In the genomic region with DNA sequence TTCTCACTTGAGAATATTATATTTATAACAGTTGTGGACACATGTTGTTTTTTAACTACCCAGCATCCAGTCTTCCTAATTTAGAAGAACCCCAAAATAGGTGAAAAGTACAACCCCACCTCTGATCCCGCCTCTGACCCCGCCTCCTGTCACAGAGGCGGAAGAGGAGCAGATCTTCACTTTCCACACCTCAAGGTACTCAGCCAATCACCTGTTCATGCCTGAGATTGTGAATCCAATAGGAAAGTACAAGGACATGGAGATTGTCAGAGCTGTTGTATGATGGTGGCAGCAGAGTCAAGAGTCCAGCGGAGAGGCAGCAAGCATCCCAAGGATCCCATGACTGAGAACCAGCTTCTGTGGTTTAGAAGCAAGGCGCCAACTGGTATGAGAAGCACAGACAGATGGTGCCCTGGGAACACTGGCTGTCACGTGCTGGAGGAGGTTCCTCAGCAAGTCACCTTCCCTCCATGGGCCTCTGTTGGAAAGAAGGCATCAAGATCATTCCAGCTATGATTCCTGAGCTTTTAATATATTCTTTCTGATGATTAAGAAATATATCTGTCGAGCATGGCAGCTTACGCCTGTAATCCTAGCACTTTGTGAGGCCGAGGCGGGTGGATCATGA, we compare ENCODE assay signal across 1 cellular context.
TF ChIP-seq lines count a peak whose summit lies in the region.

No MANE protein-coding gene starts in this region.

TF ChIP-seq in K562, 482 proteins besides CTCF, POLR2A, EP300 and RAD21 (continued from another document):
- TF ChIP-seq, protein P1, sequence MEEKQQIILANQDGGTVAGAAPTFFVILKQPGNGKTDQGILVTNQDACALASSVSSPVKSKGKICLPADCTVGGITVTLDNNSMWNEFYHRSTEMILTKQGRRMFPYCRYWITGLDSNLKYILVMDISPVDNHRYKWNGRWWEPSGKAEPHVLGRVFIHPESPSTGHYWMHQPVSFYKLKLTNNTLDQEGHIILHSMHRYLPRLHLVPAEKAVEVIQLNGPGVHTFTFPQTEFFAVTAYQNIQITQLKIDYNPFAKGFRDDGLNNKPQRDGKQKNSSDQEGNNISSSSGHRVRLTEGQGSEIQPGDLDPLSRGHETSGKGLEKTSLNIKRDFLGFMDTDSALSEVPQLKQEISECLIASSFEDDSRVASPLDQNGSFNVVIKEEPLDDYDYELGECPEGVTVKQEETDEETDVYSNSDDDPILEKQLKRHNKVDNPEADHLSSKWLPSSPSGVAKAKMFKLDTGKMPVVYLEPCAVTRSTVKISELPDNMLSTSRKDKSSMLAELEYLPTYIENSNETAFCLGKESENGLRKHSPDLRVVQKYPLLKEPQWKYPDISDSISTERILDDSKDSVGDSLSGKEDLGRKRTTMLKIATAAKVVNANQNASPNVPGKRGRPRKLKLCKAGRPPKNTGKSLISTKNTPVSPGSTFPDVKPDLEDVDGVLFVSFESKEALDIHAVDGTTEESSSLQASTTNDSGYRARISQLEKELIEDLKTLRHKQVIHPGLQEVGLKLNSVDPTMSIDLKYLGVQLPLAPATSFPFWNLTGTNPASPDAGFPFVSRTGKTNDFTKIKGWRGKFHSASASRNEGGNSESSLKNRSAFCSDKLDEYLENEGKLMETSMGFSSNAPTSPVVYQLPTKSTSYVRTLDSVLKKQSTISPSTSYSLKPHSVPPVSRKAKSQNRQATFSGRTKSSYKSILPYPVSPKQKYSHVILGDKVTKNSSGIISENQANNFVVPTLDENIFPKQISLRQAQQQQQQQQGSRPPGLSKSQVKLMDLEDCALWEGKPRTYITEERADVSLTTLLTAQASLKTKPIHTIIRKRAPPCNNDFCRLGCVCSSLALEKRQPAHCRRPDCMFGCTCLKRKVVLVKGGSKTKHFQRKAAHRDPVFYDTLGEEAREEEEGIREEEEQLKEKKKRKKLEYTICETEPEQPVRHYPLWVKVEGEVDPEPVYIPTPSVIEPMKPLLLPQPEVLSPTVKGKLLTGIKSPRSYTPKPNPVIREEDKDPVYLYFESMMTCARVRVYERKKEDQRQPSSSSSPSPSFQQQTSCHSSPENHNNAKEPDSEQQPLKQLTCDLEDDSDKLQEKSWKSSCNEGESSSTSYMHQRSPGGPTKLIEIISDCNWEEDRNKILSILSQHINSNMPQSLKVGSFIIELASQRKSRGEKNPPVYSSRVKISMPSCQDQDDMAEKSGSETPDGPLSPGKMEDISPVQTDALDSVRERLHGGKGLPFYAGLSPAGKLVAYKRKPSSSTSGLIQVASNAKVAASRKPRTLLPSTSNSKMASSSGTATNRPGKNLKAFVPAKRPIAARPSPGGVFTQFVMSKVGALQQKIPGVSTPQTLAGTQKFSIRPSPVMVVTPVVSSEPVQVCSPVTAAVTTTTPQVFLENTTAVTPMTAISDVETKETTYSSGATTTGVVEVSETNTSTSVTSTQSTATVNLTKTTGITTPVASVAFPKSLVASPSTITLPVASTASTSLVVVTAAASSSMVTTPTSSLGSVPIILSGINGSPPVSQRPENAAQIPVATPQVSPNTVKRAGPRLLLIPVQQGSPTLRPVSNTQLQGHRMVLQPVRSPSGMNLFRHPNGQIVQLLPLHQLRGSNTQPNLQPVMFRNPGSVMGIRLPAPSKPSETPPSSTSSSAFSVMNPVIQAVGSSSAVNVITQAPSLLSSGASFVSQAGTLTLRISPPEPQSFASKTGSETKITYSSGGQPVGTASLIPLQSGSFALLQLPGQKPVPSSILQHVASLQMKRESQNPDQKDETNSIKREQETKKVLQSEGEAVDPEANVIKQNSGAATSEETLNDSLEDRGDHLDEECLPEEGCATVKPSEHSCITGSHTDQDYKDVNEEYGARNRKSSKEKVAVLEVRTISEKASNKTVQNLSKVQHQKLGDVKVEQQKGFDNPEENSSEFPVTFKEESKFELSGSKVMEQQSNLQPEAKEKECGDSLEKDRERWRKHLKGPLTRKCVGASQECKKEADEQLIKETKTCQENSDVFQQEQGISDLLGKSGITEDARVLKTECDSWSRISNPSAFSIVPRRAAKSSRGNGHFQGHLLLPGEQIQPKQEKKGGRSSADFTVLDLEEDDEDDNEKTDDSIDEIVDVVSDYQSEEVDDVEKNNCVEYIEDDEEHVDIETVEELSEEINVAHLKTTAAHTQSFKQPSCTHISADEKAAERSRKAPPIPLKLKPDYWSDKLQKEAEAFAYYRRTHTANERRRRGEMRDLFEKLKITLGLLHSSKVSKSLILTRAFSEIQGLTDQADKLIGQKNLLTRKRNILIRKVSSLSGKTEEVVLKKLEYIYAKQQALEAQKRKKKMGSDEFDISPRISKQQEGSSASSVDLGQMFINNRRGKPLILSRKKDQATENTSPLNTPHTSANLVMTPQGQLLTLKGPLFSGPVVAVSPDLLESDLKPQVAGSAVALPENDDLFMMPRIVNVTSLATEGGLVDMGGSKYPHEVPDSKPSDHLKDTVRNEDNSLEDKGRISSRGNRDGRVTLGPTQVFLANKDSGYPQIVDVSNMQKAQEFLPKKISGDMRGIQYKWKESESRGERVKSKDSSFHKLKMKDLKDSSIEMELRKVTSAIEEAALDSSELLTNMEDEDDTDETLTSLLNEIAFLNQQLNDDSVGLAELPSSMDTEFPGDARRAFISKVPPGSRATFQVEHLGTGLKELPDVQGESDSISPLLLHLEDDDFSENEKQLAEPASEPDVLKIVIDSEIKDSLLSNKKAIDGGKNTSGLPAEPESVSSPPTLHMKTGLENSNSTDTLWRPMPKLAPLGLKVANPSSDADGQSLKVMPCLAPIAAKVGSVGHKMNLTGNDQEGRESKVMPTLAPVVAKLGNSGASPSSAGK (IDR thresholded peaks at IDR 0.05) = peak; percentile 51; the same call in 1 of the 2 replicates
- TF ChIP-seq CHD1 (IDR thresholded peaks at IDR 0.05; ENCODE audit: low read length) (no peak), GABPB1 (CRISPR knock-in tag; IDR thresholded peaks at IDR 0.05) (no peak), ZSCAN29 (IDR thresholded peaks at IDR 0.05) (no peak), TCF3 (CRISPR knock-in tag; IDR thresholded peaks at IDR 0.05) (no peak), KHSRP (IDR thresholded peaks at IDR 0.05) (no peak), ZNF347 (CRISPR knock-in tag; IDR thresholded peaks at IDR 0.05; ENCODE audit: low read depth) (no peak), PRMT5 (CRISPR knock-in tag; IDR thresholded peaks at IDR 0.05) (no peak), NR3C1 (CRISPR knock-in tag; IDR thresholded peaks at IDR 0.05) (no peak), KDM2B (CRISPR knock-in tag; IDR thresholded peaks at IDR 0.05) (no peak), GABPA (tag; conservative IDR thresholded peaks at IDR 0.05; ENCODE audit: low read depth) (no peak), MYC (IDR thresholded peaks at IDR 0.05; ENCODE audit: low read depth, low read length) (no peak), MYC (CRISPR knock-in tag; IDR thresholded peaks at IDR 0.05; ENCODE audit: borderline replicate concordance, low read depth) (no peak), SMARCE1 (IDR thresholded peaks at IDR 0.05) (no peak), DDX20 (tag; IDR thresholded peaks at IDR 0.05; ENCODE audit: low read depth) (no peak), ZNF384 (IDR thresholded peaks at IDR 0.05; ENCODE audit: low read depth, low read length) (no peak), STAT6 (CRISPR knock-in tag; IDR thresholded peaks at IDR 0.05) (no peak), ZFP36 (IDR thresholded peaks at IDR 0.05; ENCODE audit: low read depth, low read length, partially characterized antibody) (no peak), NFIC (IDR thresholded peaks at IDR 0.05) (no peak), GTF3C2 (IDR thresholded peaks at IDR 0.05; ENCODE audit: borderline replicate concordance, extremely low read depth, insufficient read length) (no peak), CCNT2 (IDR thresholded peaks at IDR 0.05; ENCODE audit: borderline replicate concordance, extremely low read depth, insufficient read length, low read depth, low read length) (no peak), PPARD (CRISPR knock-in tag; IDR thresholded peaks at IDR 0.05) (no peak), STAT5A (IDR thresholded peaks at IDR 0.05; ENCODE audit: borderline replicate concordance, low read length) (no peak)
- TF ChIP-seq, protein P2, sequence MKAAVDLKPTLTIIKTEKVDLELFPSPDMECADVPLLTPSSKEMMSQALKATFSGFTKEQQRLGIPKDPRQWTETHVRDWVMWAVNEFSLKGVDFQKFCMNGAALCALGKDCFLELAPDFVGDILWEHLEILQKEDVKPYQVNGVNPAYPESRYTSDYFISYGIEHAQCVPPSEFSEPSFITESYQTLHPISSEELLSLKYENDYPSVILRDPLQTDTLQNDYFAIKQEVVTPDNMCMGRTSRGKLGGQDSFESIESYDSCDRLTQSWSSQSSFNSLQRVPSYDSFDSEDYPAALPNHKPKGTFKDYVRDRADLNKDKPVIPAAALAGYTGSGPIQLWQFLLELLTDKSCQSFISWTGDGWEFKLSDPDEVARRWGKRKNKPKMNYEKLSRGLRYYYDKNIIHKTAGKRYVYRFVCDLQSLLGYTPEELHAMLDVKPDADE (conservative IDR thresholded peaks at IDR 0.05; ENCODE audit: control insufficient read depth, low read depth, low read length) = no peak
